In genomic region chr11:12125609-12126149, GRCh38 we compare ENCODE assay signal across 14 cellular contexts. TPM values are rescaled to one million over a fixed set of nuclear protein-coding genes. Genes with fewer than 3 reads are reported as not detected.
DNase-seq lines count a peak whose midpoint lies in the region; ATAC-seq, FAIRE-seq and TF ChIP-seq lines count a peak whose summit lies in the region.
"Had no signal": no experiment of that assay in that cellular context is flagged by ENCODE, and none has a peak within 500 bp of the region (broad histone marks: within the 10 kb centered on the region; RNA-seq: fewer than 3 reads in every experiment).

No MANE protein-coding gene starts in this region.

- H3K4me3 ChIP-seq in AG04450 (ENCODE audit: low read depth, low read length) (no peak overlapping the region), HL-60 (replicated peaks; ENCODE audit: insufficient read depth, low read length) (no peak overlapping the region), bronchial epithelial cell (ENCODE audit: low read depth, low read length) (no peak overlapping the region), lower lobe of right lung (no peak overlapping the region)
- H3K4me3 ChIP-seq: MG63 had no signal

- H3K27ac ChIP-seq in AG04450 (ENCODE audit: low read depth, low read length) (peak overlapping the region; percentile 88), HL-60 (replicated peaks) (peak overlapping the region; percentile 52; the same call in 1 of the 2 replicates), lower lobe of right lung (peak overlapping the region; percentile 59)
- H3K27ac ChIP-seq: C4-2B had no signal

- no peaks in the 10 kb centered on the region for H3K9me3 ChIP-seq in AG04450 (ENCODE audit: control insufficient read depth, insufficient read depth, low read length)
- H3K9me3 ChIP-seq in lower lobe of right lung = no peaks in the 10 kb centered on the region
- H3K9me3 ChIP-seq: MG63 had no signal

- peak; percentile 66 to 74 for ATAC-seq in lower lobe of right lung
- ATAC-seq in HG02763 (IDR thresholded peaks at IDR 0.05; ENCODE audit: unreplicated experiment) = no peak
- ATAC-seq in omental fat pad (ENCODE audit: low FRiP score) = no peak

- TF ChIP-seq CTCF in AG04450 (IDR thresholded peaks at IDR 0.05; ENCODE audit: low read depth, low read length) = no peak
- TF ChIP-seq CTCF in HL-60 (IDR thresholded peaks at IDR 0.05; ENCODE audit: insufficient read depth, low read length) = no peak
- no peak for TF ChIP-seq CTCF in bronchial epithelial cell (IDR thresholded peaks at IDR 0.05; ENCODE audit: insufficient read depth, low read length, severe bottlenecking)
- no peak for TF ChIP-seq CTCF in lower lobe of right lung (IDR thresholded peaks at IDR 0.05)
- TF ChIP-seq CTCF in omental fat pad (IDR thresholded peaks at IDR 0.05) = no peak

- peaks cover 76% of the 10 kb centered on the region for H3K4me1 ChIP-seq in lower lobe of right lung

- CTCF ChIA-PET in AG04450 (lab: Charles Lee) = interaction anchor here (1.1 kb wide), 1 partner anchor 13 kb away, joined by 5 read pairs; no protein-coding TSS in a partner anchor

- no peak for FAIRE-seq in bronchial epithelial cell (lab: Jason Lieb, UNC)

- POLR2A ChIA-PET in AG04450 (lab: Yijun Ruan, JAX) = interaction anchor here (0.9 to 1.9 kb wide), 2 partner anchors 38 to 39 kb away, joined by 3 to 4 read pairs; no protein-coding TSS in a partner anchor

- intact Hi-C loops in lower lobe of right lung (cut with DNase I) = no loop called here

- H3K36me3 ChIP-seq in bronchial epithelial cell (ENCODE audit: control insufficient read depth, insufficient read depth, low read length) = peaks cover 2% of the 10 kb centered on the region
- H3K36me3 ChIP-seq in lower lobe of right lung = no peaks in the 10 kb centered on the region

- DNase-seq in AG04450 (ENCODE audit: low read depth, low spot score) (no peak), HL-60 (ENCODE audit: low read depth in 1 of 2, low spot score in 1 of 2) (no peak), bronchial epithelial cell (ENCODE audit: low read depth) (peak; percentile 86), lower lobe of right lung (no peak), DMS79 (lab: John Stamatoyannopoulos, UW) (no peak), foreskin melanocyte (no peak), omental fat pad (ENCODE audit: low spot score) (no peak)
- DNase-seq: NCI-H2227 treated with DMSO at 0.1 percent for 48 hours; RPMI8226; stimulated activated naive CD4-positive, alpha-beta T cell; T1000 had no signal

- H3K27me3 ChIP-seq in AG04450 (ENCODE audit: control insufficient read depth, insufficient read depth, low read length) (no peaks in the 10 kb centered on the region), HL-60 (ENCODE audit: insufficient read depth, poor library complexity, severe bottlenecking) (no peaks in the 10 kb centered on the region), bronchial epithelial cell (ENCODE audit: control insufficient read depth, insufficient read depth, low read length) (no peaks in the 10 kb centered on the region), lower lobe of right lung (ENCODE audit: low read depth) (no peaks in the 10 kb centered on the region)
- H3K27me3 ChIP-seq: MG63 had no signal

RNA-seq across cellular contexts. Expression of gene MICAL2, which starts 15.3 kb away (rescaled TPM):
- 171 and 222 TPM in 2 replicates for polyA plus RNA-seq in AG04450 (2011; rRNA removed)
- 389 and 460 TPM in 2 replicates for polyA minus RNA-seq in AG04450 (2011; rRNA and poly(A)+ RNA removed)
- total RNA-seq in bronchial epithelial cell = 75.0 and 95.9 TPM in 2 replicates
- total RNA-seq in lower lobe of right lung = 127 TPM
- total RNA-seq in omental fat pad = 100 to 1,000 TPM in 1 of 4 donors, 10 to 100 TPM in 3; 34.3 to 143 (median 57.0) TPM

Comparison
In these comparisons a context has a peak if more than half of its experiments do, and no peak if none do; other contexts are left out.
1. ATAC-seq: peak in lower lobe of right lung (2 of 2); none in HG02763 (single experiment) and omental fat pad (single experiment).
2. Peak in every context shown above with its lines, with median percentiles within 50 percentile points of each other: H3K27ac ChIP-seq.